In genomic region chr5:141373673-141374317, GRCh38 we compare ENCODE assay signal across 10 cellular contexts. TPM values are rescaled to one million over a fixed set of nuclear protein-coding genes. Genes with fewer than 3 reads are reported as not detected.
DNase-seq lines count a peak whose midpoint lies in the region; ATAC-seq and TF ChIP-seq lines count a peak whose summit lies in the region.
"Had no signal": no experiment of that assay in that cellular context is flagged by ENCODE, and none has a peak within 500 bp of the region (broad histone marks: within the 10 kb centered on the region; RNA-seq: fewer than 3 reads in every experiment).

Gene PCDHGA6 (plus strand): TSS chr5:141373891. CDS start chr5:141374084, 193 bp downstream.

- no peak for TF ChIP-seq CTCF in glutamatergic neuron (IDR thresholded peaks at IDR 0.05; ENCODE audit: partially characterized antibody, unreplicated experiment)

- H3K9me3 ChIP-seq in stomach smooth muscle (ENCODE audit: control insufficient read depth in 2 of 2, low read length in 2 of 2) (peaks cover 40 to 77% of the 10 kb centered on the region in 2 donors), SJCRH30 (replicated peaks) (peaks cover 26% of the 10 kb centered on the region)

- peak within 1 kb of the TSS; percentile 15 for H3K4me3 Mint-ChIP-seq in T-helper 1 cell treated with Interleukin-12 subunit alpha and Interleukin-12 subunit beta and Interleukin-4 antibody, amounts not matched to agents 30 μg/mL and 1 μg/mL, for 36 hours
- H3K4me3 Mint-ChIP-seq in T-cell (peak within 1 kb of the TSS; percentile 25 to 42 (median 32)), glutamatergic neuron (ENCODE audit: unreplicated experiment) (peak within 1 kb of the TSS; percentile 25)
- H3K4me3 Mint-ChIP-seq: mesothelial cell of epicardium had no signal

- H3K36me3 Mint-ChIP-seq in T-helper 1 cell treated with Interleukin-12 subunit alpha and Interleukin-12 subunit beta and Interleukin-4 antibody, amounts not matched to agents 30 μg/mL and 1 μg/mL, for 36 hours (ENCODE audit: low read depth): peaks cover 2% of the 10 kb centered on the region
- peaks cover 7% of the 10 kb centered on the region for H3K36me3 Mint-ChIP-seq in T-cell
- H3K36me3 Mint-ChIP-seq in glutamatergic neuron (ENCODE audit: unreplicated experiment): peaks cover 55% of the 10 kb centered on the region

- no peak within 1 kb of the TSS for H3K27ac ChIP-seq in stomach smooth muscle (ENCODE audit: low read length)
- no peak within 1 kb of the TSS for H3K27ac ChIP-seq in SJCRH30

- H3K27me3 ChIP-seq in stomach smooth muscle (ENCODE audit: control insufficient read depth in 1 of 2, insufficient read depth in 2 of 2, low read length in 2 of 2) (no peaks in the 10 kb centered on the region), SJCRH30 (no peaks in the 10 kb centered on the region)

- peaks cover 2% of the 10 kb centered on the region for H3K4me1 Mint-ChIP-seq in T-helper 1 cell treated with Interleukin-12 subunit alpha and Interleukin-12 subunit beta and Interleukin-4 antibody, amounts not matched to agents 30 μg/mL and 1 μg/mL, for 36 hours (ENCODE audit: low read depth)
- H3K4me1 Mint-ChIP-seq in T-cell (peaks cover 7 to 9% (median 8%) of the 10 kb centered on the region in 3 donors), glutamatergic neuron (ENCODE audit: low read depth, unreplicated experiment) (no peaks in the 10 kb centered on the region)
- H3K4me1 Mint-ChIP-seq: mesothelial cell of epicardium had no signal

- H3K4me3 ChIP-seq in stomach smooth muscle (ENCODE audit: low read length in 2 of 2) (peak within 1 kb of the TSS; percentile 31 to 65), SJCRH30 (no peak within 1 kb of the TSS)

- DNase-seq in T-helper 1 cell (no peak), T-cell (no peak), glutamatergic neuron (no peak), SJCRH30 (no peak)
- no peak for DNase-seq in stimulated activated CD4-positive, alpha-beta T cell treated with anti-CD3 and anti-CD28 coated beads, Interleukin-4, amount 100 ng/mL, for 4 hours
- DNase-seq: NCI-H1694 treated with DMSO at 0.1 percent for 48 hours had no signal

- peaks cover 40% of the 10 kb centered on the region for H3K9me3 Mint-ChIP-seq in T-helper 1 cell treated with Interleukin-12 subunit alpha and Interleukin-12 subunit beta and Interleukin-4 antibody, amounts not matched to agents 30 μg/mL and 1 μg/mL, for 36 hours
- peaks cover 5 to 27% (median 23%) of the 10 kb centered on the region in 3 donors for H3K9me3 Mint-ChIP-seq in T-cell
- peaks cover 21% of the 10 kb centered on the region for H3K9me3 Mint-ChIP-seq in glutamatergic neuron (ENCODE audit: unreplicated experiment)

- H3K36me3 ChIP-seq in stomach smooth muscle (ENCODE audit: control insufficient read depth in 2 of 2, insufficient read depth in 2 of 2, low read length in 2 of 2) (peaks cover 0 to 2% of the 10 kb centered on the region in 2 donors), SJCRH30 (peaks cover 64% of the 10 kb centered on the region)

- H3K4me1 ChIP-seq in stomach smooth muscle (ENCODE audit: control insufficient read depth, insufficient read depth, low read length): peaks cover 4% of the 10 kb centered on the region
- H3K4me1 ChIP-seq in SJCRH30: no peaks in the 10 kb centered on the region

- POLR2A ChIA-PET in T-cell (lab: Charles Lee): no interaction called here

- CTCF ChIA-PET in T-cell (lab: Charles Lee): interaction anchor here in 1 of 2 donors (0.8 kb wide), 1 partner anchor 56 kb away, joined by 3 read pairs; no protein-coding TSS in a partner anchor

- H3K27me3 Mint-ChIP-seq in T-helper 1 cell treated with Interleukin-12 subunit alpha and Interleukin-12 subunit beta and Interleukin-4 antibody, amounts not matched to agents 30 μg/mL and 1 μg/mL, for 36 hours (ENCODE audit: low read depth): peaks cover 16% of the 10 kb centered on the region
- peaks cover 47 to 67% of the 10 kb centered on the region in 2 donors for H3K27me3 Mint-ChIP-seq in T-cell
- H3K27me3 Mint-ChIP-seq in glutamatergic neuron (ENCODE audit: unreplicated experiment): no peaks in the 10 kb centered on the region

- no peak for ATAC-seq in T-cell (replicated peaks in 1 of 4)
- no peak for ATAC-seq in GM18870 (IDR thresholded peaks at IDR 0.05; ENCODE audit: unreplicated experiment)

- H3K27ac Mint-ChIP-seq in T-helper 1 cell treated with Interleukin-12 subunit alpha and Interleukin-12 subunit beta and Interleukin-4 antibody, amounts not matched to agents 30 μg/mL and 1 μg/mL, for 36 hours: peak within 1 kb of the TSS; percentile 22
- H3K27ac Mint-ChIP-seq in T-cell (no peak within 1 kb of the TSS), glutamatergic neuron (ENCODE audit: unreplicated experiment) (no peak within 1 kb of the TSS)
- H3K27ac Mint-ChIP-seq: mesothelial cell of epicardium had no signal

- no peak within 1 kb of the TSS for H3K9ac ChIP-seq in stomach smooth muscle (ENCODE audit: low read length in 2 of 2)

RNA-seq across cellular contexts. Expression of gene PCDHGA6, which starts in this region (rescaled TPM):
- total RNA-seq in T-cell (under 1 TPM; 0.19 to 0.64 (median 0.28) TPM), glutamatergic neuron (ENCODE audit: unreplicated experiment) (6.3 TPM)
- total RNA-seq in SJCRH30 (2014; rRNA removed; shearing (Covaris generic)): 4.9 and 5.8 TPM in 2 replicates
